ENCODE assay signal across 9 cellular contexts in the genomic region with DNA sequence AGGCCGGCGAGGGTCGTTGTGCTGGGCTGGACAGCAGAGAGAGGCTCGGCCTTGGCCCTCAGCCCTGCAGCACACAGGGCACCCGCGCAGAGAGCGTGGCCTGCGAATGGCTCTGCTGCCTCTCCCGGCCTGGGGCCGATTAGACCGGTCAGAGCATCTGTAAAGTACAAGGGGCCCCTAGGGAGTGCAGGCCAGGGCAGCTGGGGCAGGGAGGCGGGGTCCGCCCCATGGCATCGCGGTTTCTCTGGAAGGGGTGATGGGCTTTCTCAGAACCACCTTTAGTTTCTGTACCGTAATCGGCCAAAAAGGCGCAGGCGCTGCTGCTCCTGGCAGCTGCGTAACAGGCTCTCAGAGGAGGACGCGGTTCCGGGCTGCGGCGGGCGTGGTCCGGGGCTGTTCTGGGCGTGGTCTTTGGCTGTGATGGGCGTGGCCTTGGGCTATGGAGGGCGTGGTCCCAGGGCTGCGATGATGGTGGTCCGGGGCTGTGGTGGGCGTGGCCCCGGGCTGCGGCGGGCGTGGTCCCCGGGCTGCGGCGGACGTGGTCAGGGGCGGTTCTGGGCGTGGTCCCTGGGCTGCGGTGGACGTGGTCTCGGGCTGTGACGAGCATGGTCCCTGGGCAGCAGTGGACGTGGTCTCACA. TPM values are rescaled to one million over a fixed set of nuclear protein-coding genes. Genes with fewer than 3 reads are reported as not detected.
DNase-seq lines count a peak whose midpoint lies in the region; ATAC-seq and TF ChIP-seq lines count a peak whose summit lies in the region.
"Had no signal": no experiment of that assay in that cellular context is flagged by ENCODE, and none has a peak within 500 bp of the region (broad histone marks: within the 10 kb centered on the region; RNA-seq: fewer than 3 reads in every experiment).

No MANE protein-coding gene starts in this region.

- peaks cover 37% of the 10 kb centered on the region for H3K27me3 ChIP-seq in left ventricle myocardium inferior (ENCODE audit: low read depth)
- H3K27me3 ChIP-seq in psoas muscle (ENCODE audit: insufficient read depth in 3 of 3, low read length in 2 of 3): peaks cover 3 to 30% (median 9%) of the 10 kb centered on the region in 3 donors
- H3K27me3 ChIP-seq in upper lobe of right lung: no peaks in the 10 kb centered on the region

- ATAC-seq in GM21381 (IDR thresholded peaks at IDR 0.05; ENCODE audit: unreplicated experiment) (peak; percentile 96), psoas muscle (peak; percentile 65 to 93 (median 88)), upper lobe of right lung (peak; percentile 94)
- peak; percentile 91 for ATAC-seq in activated naive CD8-positive, alpha-beta T cell treated with anti-CD3 and anti-CD28 coated beads, Interleukin-2, amount 10 ng/mL, durations not matched to agents 7 days and 5 days (ENCODE audit: low read depth)

- H3K4me1 ChIP-seq in left ventricle myocardium inferior: peaks cover 22% of the 10 kb centered on the region
- no peaks in the 10 kb centered on the region for H3K4me1 ChIP-seq in psoas muscle
- peaks cover 13% of the 10 kb centered on the region for H3K4me1 ChIP-seq in upper lobe of right lung

- intact Hi-C loops in left ventricle myocardium inferior (cut with micrococcal nuclease): no loop called here
- intact Hi-C loops in psoas muscle (cut with DNase I): no loop called here
- intact Hi-C loops in upper lobe of right lung (cut with DNase I): no loop called here

- no peaks in the 10 kb centered on the region for H3K36me3 Mint-ChIP-seq in activated naive CD8-positive, alpha-beta T cell treated with anti-CD3 and anti-CD28 coated beads, Interleukin-2, amount 10 ng/mL, durations not matched to agents 7 days and 5 days

- H3K27ac ChIP-seq in left ventricle myocardium inferior (replicated peaks) (peak overlapping the region; percentile 80), psoas muscle (peak overlapping the region; percentile 60), upper lobe of right lung (peak overlapping the region; percentile 65)

- DNase-seq in COLO668 (lab: John Stamatoyannopoulos, UW; ENCODE audit: unreplicated experiment) (peak; percentile 90), HUDEP-2 (lab: John Stamatoyannopoulos, UW; ENCODE audit: unreplicated experiment in 76 of 76) (peak in 71 of 76 experiments; percentile 3 to 85 (median 60)), SKM-1 treated with dmso at 0.1 percent for 144 hours (lab: John Stamatoyannopoulos, UW; ENCODE audit: unreplicated experiment) (peak; percentile 41), left ventricle myocardium inferior (peak; percentile 71), psoas muscle (peak; percentile 72 to 86), upper lobe of right lung (peak; percentile 88)
- DNase-seq in activated naive CD8-positive, alpha-beta T cell treated with anti-CD3 and anti-CD28 coated beads, Interleukin-2, amount 10 ng/mL, durations not matched to agents 7 days and 5 days: peak; percentile 92

- peaks cover 3% of the 10 kb centered on the region for H3K4me1 Mint-ChIP-seq in activated naive CD8-positive, alpha-beta T cell treated with anti-CD3 and anti-CD28 coated beads, Interleukin-2, amount 10 ng/mL, durations not matched to agents 7 days and 5 days

- H3K27me3 Mint-ChIP-seq in activated naive CD8-positive, alpha-beta T cell treated with anti-CD3 and anti-CD28 coated beads, Interleukin-2, amount 10 ng/mL, durations not matched to agents 7 days and 5 days: peaks cover 7% of the 10 kb centered on the region

- WGBS in psoas muscle, 3 donors: 1% methylated on average over 41 to 48 of the region's 48 CpGs

- H3K9me3 ChIP-seq in left ventricle myocardium inferior (replicated peaks): peaks cover 2% of the 10 kb centered on the region
- H3K9me3 ChIP-seq in psoas muscle: no peaks in the 10 kb centered on the region
- H3K9me3 ChIP-seq in upper lobe of right lung: no peaks in the 10 kb centered on the region

- POLR2A ChIA-PET in activated naive CD8-positive, alpha-beta T cell treated with anti-CD3 and anti-CD28 coated beads, Interleukin-2, amount 10 ng/mL, durations not matched to agents 7 days and 5 days (lab: Charles Lee): no interaction called here

- no peaks in the 10 kb centered on the region for H3K36me3 ChIP-seq in left ventricle myocardium inferior
- H3K36me3 ChIP-seq in psoas muscle (ENCODE audit: insufficient read depth in 1 of 2, low read depth in 1 of 2): no peaks in the 10 kb centered on the region
- H3K36me3 ChIP-seq in upper lobe of right lung: no peaks in the 10 kb centered on the region

- no peaks in the 10 kb centered on the region for H3K9me3 Mint-ChIP-seq in activated naive CD8-positive, alpha-beta T cell treated with anti-CD3 and anti-CD28 coated beads, Interleukin-2, amount 10 ng/mL, durations not matched to agents 7 days and 5 days

- H3K27ac Mint-ChIP-seq in activated naive CD8-positive, alpha-beta T cell treated with anti-CD3 and anti-CD28 coated beads, Interleukin-2, amount 10 ng/mL, durations not matched to agents 7 days and 5 days: peak overlapping the region; percentile 62

- peak overlapping the region; percentile 72 for H3K4me3 ChIP-seq in left ventricle myocardium inferior
- peak overlapping the region; percentile 65 for H3K4me3 ChIP-seq in psoas muscle
- H3K4me3 ChIP-seq in upper lobe of right lung: peak overlapping the region; percentile 60

- TF ChIP-seq CTCF in left ventricle myocardium inferior (IDR thresholded peaks at IDR 0.05; ENCODE audit: borderline replicate concordance) (no peak), psoas muscle (IDR thresholded peaks at IDR 0.05) (no peak), upper lobe of right lung (IDR thresholded peaks at IDR 0.05) (no peak)

- H3K4me3 Mint-ChIP-seq in activated naive CD8-positive, alpha-beta T cell treated with anti-CD3 and anti-CD28 coated beads, Interleukin-2, amount 10 ng/mL, durations not matched to agents 7 days and 5 days: peak overlapping the region; percentile 77

RNA-seq across cellular contexts. Expression of a gene that starts 1.5 kb away (rescaled TPM):
- not detected for total RNA-seq in activated naive CD8-positive, alpha-beta T cell treated with anti-CD3 and anti-CD28 coated beads, Interleukin-2, amount 10 ng/mL, durations not matched to agents 7 days and 5 days
- total RNA-seq in left ventricle myocardium inferior (not detected), psoas muscle (not detected), upper lobe of right lung (not detected)
- polyA plus RNA-seq in psoas muscle: not detected
- total RNA-seq: activated CD8-positive, alpha-beta memory T cell treated with anti-CD3 and anti-CD28 coated beads for 36 hours had no signal

RNA-seq across cellular contexts. Expression of a gene that starts 27.9 kb away (rescaled TPM):
- total RNA-seq in activated naive CD8-positive, alpha-beta T cell treated with anti-CD3 and anti-CD28 coated beads, Interleukin-2, amount 10 ng/mL, durations not matched to agents 7 days and 5 days: not detected
- total RNA-seq in left ventricle myocardium inferior (not detected), psoas muscle (not detected), upper lobe of right lung (not detected)
- polyA plus RNA-seq in psoas muscle: not detected
- total RNA-seq: activated CD8-positive, alpha-beta memory T cell treated with anti-CD3 and anti-CD28 coated beads for 36 hours had no signal

Comparison
In these comparisons a context has a peak if more than half of its experiments do, and no peak if none do; other contexts are left out.
1. Peak in every context shown above with its lines: DNase-seq, ATAC-seq, H3K4me3 ChIP-seq and H3K27ac ChIP-seq.
2. DNase-seq: peak in every context shown above with its lines; median percentile 92 in activated naive CD8-positive, alpha-beta T cell treated with anti-CD3 and anti-CD28 coated beads, Interleukin-2, amount 10 ng/mL, durations not matched to agents 7 days and 5 days; 90 in COLO668; 88 in upper lobe of right lung; 79 in psoas muscle; 71 in left ventricle myocardium inferior; 60 in HUDEP-2; 41 in SKM-1 treated with dmso at 0.1 percent for 144 hours.